Comparison of ENCODE assay signal across 24 cellular contexts in genomic region chr2:11696736-11697102, GRCh38. TPM values are rescaled to one million over a fixed set of nuclear protein-coding genes. Genes with fewer than 3 reads are reported as not detected.
DNase-seq lines count a peak whose midpoint lies in the region; ATAC-seq, FAIRE-seq and TF ChIP-seq lines count a peak whose summit lies in the region.
"Had no signal": no experiment of that assay in that cellular context is flagged by ENCODE, and none has a peak within 500 bp of the region (broad histone marks: within the 10 kb centered on the region; RNA-seq: fewer than 3 reads in every experiment).

No MANE protein-coding gene starts in this region.

- H3F3A ChIP-seq in PC-9 (ENCODE audit: insufficient read depth, low read depth) = peaks cover 50% of the 10 kb centered on the region

- dilution Hi-C loops in endothelial cell of umbilical vein (cut with MboI; ENCODE audit: extremely low pct_ligation_motif_present, low sequenced_read_pairs) = loop anchor here (10.0 kb wide), 1 partner anchor 68 kb away; no protein-coding TSS in a partner anchor

- no peaks in the 10 kb centered on the region for H3K79me2 ChIP-seq in PC-9 (ENCODE audit: low read depth)
- H3K79me2 ChIP-seq in endothelial cell of umbilical vein (ENCODE audit: control insufficient read depth, insufficient read depth, low read length) = no peaks in the 10 kb centered on the region

- H3K4me1 ChIP-seq in PC-9 (replicated peaks; ENCODE audit: insufficient read depth) (peaks cover 73% of the 10 kb centered on the region), endothelial cell of umbilical vein (ENCODE audit: control insufficient read depth, extremely low read depth, insufficient read depth, low read length) (peaks cover 11% of the 10 kb centered on the region), psoas muscle (peaks cover 34% of the 10 kb centered on the region), tibial artery (peaks cover 0 to 32% (median 19%) of the 10 kb centered on the region in 4 donors)

- CTCF ChIA-PET in PC-9 (lab: Charles Lee) (interaction anchor here (1.1 to 1.8 kb wide), 4 partner anchors 9 to 83 kb away, joined by 6 to 11 read pairs (median 6); no protein-coding TSS in a partner anchor), endothelial cell of umbilical vein (lab: Charles Lee) (interaction anchor here (0.8 to 3.7 kb wide), 11 partner anchors 8 to 88 kb away, joined by 3 to 39 read pairs (median 4); partner anchors contain the start of gene LPIN1)

- no peak for FAIRE-seq in endothelial cell of umbilical vein (lab: Jason Lieb, UNC)
- FAIRE-seq: GM18507, H1 had no signal

- POLR2A ChIA-PET in PC-9 (lab: Charles Lee; ENCODE audit: unreplicated experiment) = interaction anchor here (0.6 to 1.2 kb wide), 3 partner anchors 57 to 78 kb away, joined by 3 to 7 read pairs (median 3); no protein-coding TSS in a partner anchor
- POLR2A ChIA-PET in endothelial cell of umbilical vein (lab: Charles Lee) = interaction anchor here (0.7 to 1.0 kb wide), 5 partner anchors 44 to 58 kb away, joined by 3 to 4 read pairs (median 3); no protein-coding TSS in a partner anchor

- peak overlapping the region; percentile 48; the same call in 1 of the 2 replicates for H2AFZ ChIP-seq in PC-9
- H2AFZ ChIP-seq in endothelial cell of umbilical vein (ENCODE audit: low read depth, low read length) = peak overlapping the region; percentile 83

- DNase-seq in PC-9 = no peak
- no peak for DNase-seq in endothelial cell of umbilical vein (ENCODE audit: low read depth, low spot score)
- DNase-seq in psoas muscle = no peak
- DNase-seq in tibial artery = no peak
- DNase-seq in NCI-H2107 treated with DMSO at 0.1 percent for 48 hours (lab: John Stamatoyannopoulos, UW; ENCODE audit: unreplicated experiment) = no peak
- DNase-seq in NCI-H2196 treated with DMSO at 0.1 percent for 48 hours (lab: John Stamatoyannopoulos, UW; ENCODE audit: unreplicated experiment) = no peak
- DNase-seq: activated naive CD8-positive, alpha-beta T cell treated with anti-CD3 and anti-CD28 coated beads, Interleukin-2, amount 50 U/mL, for 24 hours; immature natural killer cell; naive thymus-derived CD8-positive, alpha-beta T cell; NCI-H2081; NCI-H524 treated with DMSO at 0.1 percent for 48 hours; stimulated activated CD4-positive, alpha-beta T cell treated with anti-CD3 and anti-CD28 coated beads, Interleukin-4, amount 100 ng/mL, for 4 hours had no signal

- no peaks in the 10 kb centered on the region for H4K20me1 ChIP-seq in PC-9 (ENCODE audit: insufficient read depth)
- H4K20me1 ChIP-seq in endothelial cell of umbilical vein (replicated peaks; ENCODE audit: control insufficient read depth, extremely low read depth, insufficient read depth, low read length) = no peaks in the 10 kb centered on the region

- H3K27me3 ChIP-seq in PC-9 (ENCODE audit: insufficient read depth, low read depth) = no peaks in the 10 kb centered on the region
- H3K27me3 ChIP-seq in endothelial cell of umbilical vein (ENCODE audit: control insufficient read depth in 2 of 2, insufficient read depth in 2 of 2, low read length in 2 of 2) = no peaks in the 10 kb centered on the region
- no peaks in the 10 kb centered on the region for H3K27me3 ChIP-seq in psoas muscle (ENCODE audit: insufficient read depth in 3 of 3, low read length in 2 of 3)
- no peaks in the 10 kb centered on the region for H3K27me3 ChIP-seq in tibial artery
- H3K27me3 ChIP-seq: cardiac muscle cell, esophagus muscularis mucosa, SJCRH30, upper lobe of right lung had no signal

- WGBS in psoas muscle, 3 donors = 71 to 80% (median 74%) methylated on average over 9 of the region's 9 CpGs

- H3K4me3 ChIP-seq in PC-9 (peak overlapping the region; percentile 24; the same call in 1 of the 2 replicates), endothelial cell of umbilical vein (replicated peaks in 1 of 3; ENCODE audit: insufficient read depth in 1 of 3, low read depth in 1 of 3, low read length in 3 of 3) (no peak overlapping the region), psoas muscle (peak overlapping the region; percentile 38), tibial artery (no peak overlapping the region)
- H3K4me3 ChIP-seq: cardiac muscle cell, esophagus muscularis mucosa, SJCRH30, upper lobe of right lung had no signal

- no peaks in the 10 kb centered on the region for H3K9me1 ChIP-seq in endothelial cell of umbilical vein (replicated peaks; ENCODE audit: control insufficient read depth, extremely low read depth, insufficient read depth, low read length)

- no peak for ATAC-seq in psoas muscle
- no peak for ATAC-seq in HG02798 (IDR thresholded peaks at IDR 0.05; ENCODE audit: poor library complexity, unreplicated experiment)
- ATAC-seq: activated naive CD8-positive, alpha-beta T cell treated with anti-CD3 and anti-CD28 coated beads, Interleukin-2, amount 50 U/mL, for 24 hours; naive thymus-derived CD8-positive, alpha-beta T cell had no signal

- BruUV-seq in PC-9 (replicated peaks; lab: Mats Ljungman, UMichigan) (no TSS peak), endothelial cell of umbilical vein (replicated peaks; lab: Mats Ljungman, UMichigan) (no TSS peak)

- H3K9me3 ChIP-seq in PC-9 (ENCODE audit: insufficient read depth, low read depth) (no peaks in the 10 kb centered on the region), endothelial cell of umbilical vein (replicated peaks; ENCODE audit: control insufficient read depth, insufficient read depth, low read length) (no peaks in the 10 kb centered on the region), psoas muscle (no peaks in the 10 kb centered on the region), tibial artery (no peaks in the 10 kb centered on the region)
- H3K9me3 ChIP-seq: esophagus muscularis mucosa, SJCRH30, upper lobe of right lung had no signal

- no peaks in the 10 kb centered on the region for H3K9me2 ChIP-seq in PC-9 (ENCODE audit: insufficient read depth)

- H3K27ac ChIP-seq in PC-9 = peak overlapping the region; percentile 83
- no peak overlapping the region for H3K27ac ChIP-seq in endothelial cell of umbilical vein (ENCODE audit: insufficient read depth, low read depth, low read length)
- H3K27ac ChIP-seq in psoas muscle = peak overlapping the region; percentile 91
- H3K27ac ChIP-seq in tibial artery = peak overlapping the region; percentile 32 to 55
- H3K27ac ChIP-seq: SJCRH30 had no signal

- intact Hi-C loops in PC-9 (cut with micrococcal nuclease; ENCODE audit: unreplicated experiment) (loop anchor here (1.0 to 10.0 kb wide), 5 partner anchors 14 to 1308 kb away; partner anchors contain the start of gene TRIB2), endothelial cell of umbilical vein (cut with micrococcal nuclease) (loop anchor here (1.0 kb wide), 1 partner anchor 48 kb away; no protein-coding TSS in a partner anchor), psoas muscle (cut with DNase I) (loop anchor here in 1 of 2 donors (5.0 kb wide), 1 partner anchor 51 kb away; the partner anchor contains the start of gene LPIN1), tibial artery (cut with DNase I; ENCODE audit: low total_unique reads) (loop anchor here (5.0 kb wide), 1 partner anchor 81 kb away; no protein-coding TSS in a partner anchor)

- no peaks in the 10 kb centered on the region for H3K36me3 ChIP-seq in PC-9 (ENCODE audit: low read depth)
- no peaks in the 10 kb centered on the region for H3K36me3 ChIP-seq in endothelial cell of umbilical vein (ENCODE audit: control insufficient read depth in 2 of 2, extremely low read depth in 1 of 2, insufficient read depth in 2 of 2, low read length in 2 of 2)
- no peaks in the 10 kb centered on the region for H3K36me3 ChIP-seq in psoas muscle (ENCODE audit: insufficient read depth in 1 of 2, low read depth in 1 of 2)
- no peaks in the 10 kb centered on the region for H3K36me3 ChIP-seq in tibial artery
- H3K36me3 ChIP-seq: cardiac muscle cell, esophagus muscularis mucosa, SJCRH30, upper lobe of right lung had no signal

- H3K9ac ChIP-seq in endothelial cell of umbilical vein (replicated peaks; ENCODE audit: extremely low read depth, insufficient read depth, low read length) = no peak overlapping the region

- no peak for TF ChIP-seq CTCF in PC-9 (conservative IDR thresholded peaks at IDR 0.05)
- TF ChIP-seq CTCF in endothelial cell of umbilical vein (IDR thresholded peaks at IDR 0.05; ENCODE audit: extremely low read depth in 1 of 2, insufficient read depth in 1 of 2, low read depth in 1 of 2, low read length in 2 of 2) = no peak
- no peak for TF ChIP-seq CTCF in psoas muscle (IDR thresholded peaks at IDR 0.05)
- no peak for TF ChIP-seq CTCF in tibial artery (IDR thresholded peaks at IDR 0.05)

- TF ChIP-seq POLR2A in endothelial cell of umbilical vein (IDR thresholded peaks at IDR 0.05; ENCODE audit: low read depth, low read length) = no peak

- peak overlapping the region; percentile 75 for H3K4me2 ChIP-seq in PC-9
- no peak overlapping the region for H3K4me2 ChIP-seq in endothelial cell of umbilical vein (ENCODE audit: insufficient read depth, low read length)

TF ChIP-seq in endothelial cell of umbilical vein, 7 proteins besides CTCF, POLR2A, EP300 and RAD21 (continues in another document):
- no peak for TF ChIP-seq EZH2 (IDR thresholded peaks at IDR 0.05; ENCODE audit: borderline replicate concordance, low read depth, low read length, severe bottlenecking)
- TF ChIP-seq FOS (IDR thresholded peaks at IDR 0.05; ENCODE audit: borderline replicate concordance, insufficient read depth, low read length) = no peak

RNA-seq across cellular contexts. Expression of gene NTSR2, which starts 26.7 kb away (rescaled TPM):
- total RNA-seq in PC-9 (2021) (not detected in 2 replicates), endothelial cell of umbilical vein (not detected in 2 replicates), psoas muscle (under 1 TPM in 3 of 4 donors, not detected in 1; 0.18 to 0.36 (median 0.22) TPM)
- polyA plus RNA-seq in endothelial cell of umbilical vein (not detected in 2 replicates), psoas muscle (under 1 TPM; 0.35 to 0.97 (median 0.82) TPM)
- polyA plus RNA-seq in endothelial cell of umbilical vein (2011; cell fraction: cytosol; rRNA removed) = not detected in 2 replicates
- not detected in 2 replicates for polyA plus RNA-seq in endothelial cell of umbilical vein (2011; cell fraction: nucleus; rRNA removed)
- polyA plus RNA-seq in endothelial cell of umbilical vein (2012) = not detected in 2 replicates
- polyA minus RNA-seq in endothelial cell of umbilical vein = not detected in 2 replicates
- polyA minus RNA-seq in endothelial cell of umbilical vein (2011; cell fraction: cytosol; rRNA and poly(A)+ RNA removed) = not detected
- not detected in 2 replicates for polyA minus RNA-seq in endothelial cell of umbilical vein (2011; cell fraction: nucleus; rRNA and poly(A)+ RNA removed)
- total RNA-seq: activated CD8-positive, alpha-beta memory T cell treated with anti-CD3 and anti-CD28 coated beads for 36 hours; activated T-helper 17 cell treated with anti-CD3 and anti-CD28 coated beads, Interleukin-2, amount 50 U/mL, for 72 hours; cardiac muscle cell; esophagus muscularis mucosa; H1; lung microvascular endothelial cell; naive thymus-derived CD8-positive, alpha-beta T cell; progenitor cell of endocrine pancreas; SJCRH30; upper lobe of right lung had no signal
- polyA plus RNA-seq: cardiac muscle cell; IgD-negative memory B cell; immature natural killer cell; naive thymus-derived CD8-positive, alpha-beta T cell had no signal

RNA-seq across cellular contexts. Expression of gene LPIN1, which starts 49.7 kb away (rescaled TPM):
- total RNA-seq in PC-9 (2021) (24.1 and 43.1 TPM in 2 replicates), endothelial cell of umbilical vein (66.6 and 80.4 TPM in 2 replicates), psoas muscle (100 to 1,000 TPM; 109 to 382 (median 250) TPM)
- polyA plus RNA-seq in endothelial cell of umbilical vein (19.5 and 26.6 TPM in 2 replicates), psoas muscle (100 to 1,000 TPM in 2 of 3 donors, 10 to 100 TPM in 1; 82.0 to 291 (median 146) TPM)
- 26.1 TPM in 2 replicates for polyA plus RNA-seq in endothelial cell of umbilical vein (2011; cell fraction: cytosol; rRNA removed)
- polyA plus RNA-seq in endothelial cell of umbilical vein (2011; cell fraction: nucleus; rRNA removed) = 77.8 and 85.7 TPM in 2 replicates
- polyA plus RNA-seq in endothelial cell of umbilical vein (2012) = 25.5 and 31.7 TPM in 2 replicates
- 46.4 and 48.3 TPM in 2 replicates for polyA minus RNA-seq in endothelial cell of umbilical vein
- 12.7 TPM for polyA minus RNA-seq in endothelial cell of umbilical vein (2011; cell fraction: cytosol; rRNA and poly(A)+ RNA removed)
- polyA minus RNA-seq in endothelial cell of umbilical vein (2011; cell fraction: nucleus; rRNA and poly(A)+ RNA removed) = 47.4 and 60.8 TPM in 2 replicates

Comparison
In these comparisons a context has a peak if more than half of its experiments do, and no peak if none do; other contexts are left out.
1. H3K4me3 ChIP-seq: peak in PC-9 (single experiment) and psoas muscle (single experiment); none in endothelial cell of umbilical vein (0 of 3) and tibial artery (0 of 2).